Comparison of ENCODE assay signal across 20 cellular contexts in the genomic region with DNA sequence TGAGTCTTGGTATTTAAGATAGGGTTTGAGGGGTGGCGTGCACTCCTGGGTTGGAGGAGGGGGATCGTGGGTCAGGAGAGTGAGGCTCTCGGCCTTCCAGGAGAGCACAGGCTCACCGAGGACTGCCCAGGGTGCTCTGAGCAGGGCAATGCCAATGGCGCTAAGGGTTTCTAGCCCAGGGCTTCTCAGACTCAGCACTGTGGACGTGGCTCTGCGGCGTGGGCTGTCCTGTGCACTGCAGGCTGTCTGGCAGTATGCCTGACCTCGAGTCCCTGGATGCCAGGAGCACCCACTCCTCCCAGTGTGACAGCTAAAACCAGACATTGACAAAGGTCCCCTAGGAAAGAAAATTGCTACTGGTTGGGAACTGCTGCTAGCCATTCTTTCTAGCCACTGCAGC. TPM values are rescaled to one million over a fixed set of nuclear protein-coding genes. Genes with fewer than 3 reads are reported as not detected.
DNase-seq lines count a peak whose midpoint lies in the region; ATAC-seq and TF ChIP-seq lines count a peak whose summit lies in the region.
"Had no signal": no experiment of that assay in that cellular context is flagged by ENCODE, and none has a peak within 500 bp of the region (broad histone marks: within the 10 kb centered on the region; RNA-seq: fewer than 3 reads in every experiment).

No MANE protein-coding gene starts in this region.

- peak overlapping the region; percentile 89 for H3K27ac Mint-ChIP-seq in activated naive CD4-positive, alpha-beta T cell treated with anti-CD3 and anti-CD28 coated beads, Interleukin-2, amount 50 U/mL, for 24 hours
- H3K27ac Mint-ChIP-seq in activated naive CD4-positive, alpha-beta T cell treated with anti-CD3 and anti-CD28 coated beads for 36 hours = no peak overlapping the region
- peak overlapping the region; percentile 57 for H3K27ac Mint-ChIP-seq in activated T-helper 1 cell treated with anti-CD3 and anti-CD28 coated beads, Interleukin-12 subunit alpha, Interleukin-12 subunit beta, Interleukin-2, Interleukin-4 antibody, amounts not matched to agents 30 ng/mL and 10 ng/mL and 1 ng/mL, durations not matched to agents 14 hours and 24 hours and 36 hours
- H3K27ac Mint-ChIP-seq in endodermal cell = peak overlapping the region; percentile 58
- H3K27ac Mint-ChIP-seq: CD8-positive, alpha-beta T cell had no signal

- CTCF ChIA-PET in activated naive CD4-positive, alpha-beta T cell treated with anti-CD3 and anti-CD28 coated beads for 36 hours (lab: Charles Lee) = interaction anchor here (0.5 to 0.6 kb wide), 2 partner anchors 19 to 360 kb away, joined by 3 read pairs; no protein-coding TSS in a partner anchor
- CTCF ChIA-PET in RWPE1 (lab: Yijun Ruan, JAX) = no interaction called here

- H3K9me3 ChIP-seq in endodermal cell (ENCODE audit: control insufficient read depth, low read length) = no peaks in the 10 kb centered on the region
- no peaks in the 10 kb centered on the region for H3K9me3 ChIP-seq in spleen
- H3K9me3 ChIP-seq: BE2C had no signal

- H3K4me3 ChIP-seq in endodermal cell (ENCODE audit: low read length) (no peak overlapping the region), spleen (no peak overlapping the region)

- 95 to 97% methylated on average over 5 to 9 of the region's 9 CpGs for WGBS in endodermal cell (ENCODE audit: insufficient coverage in 1 of 2, insufficient read length in 1 of 2), 2 experiments
- WGBS in spleen, 5 donors = 80 to 98% (median 94%) methylated on average over 1 to 9 of the region's 9 CpGs

- no peak for DNase-seq in activated naive CD4-positive, alpha-beta T cell treated with anti-CD3 and anti-CD28 coated beads for 36 hours
- DNase-seq in activated T-helper 1 cell treated with anti-CD3 and anti-CD28 coated beads, Interleukin-12 subunit alpha, Interleukin-12 subunit beta, Interleukin-2, Interleukin-4 antibody, amounts not matched to agents 30 ng/mL and 10 ng/mL and 1 ng/mL, durations not matched to agents 14 hours and 24 hours and 36 hours (ENCODE audit: low spot score) = no peak
- DNase-seq in endodermal cell = no peak
- peak; percentile 43 for DNase-seq in spleen
- no peak for DNase-seq in RWPE1 (ENCODE audit: low spot score)
- no peak for DNase-seq in dermis blood vessel endothelial cell
- DNase-seq: ACHN; BE2C; CD8-positive, alpha-beta T cell; GF-D8; NCI-H1105; NCI-H1694 treated with DMSO at 0.1 percent for 48 hours; NCI-H69; NK-92 treated with Interleukin-12 subunit alpha and Interleukin-12 subunit beta, amount 100 ng/mL, for 24 hours; OCI-M1; RPMI8226 had no signal

- H3K4me1 Mint-ChIP-seq in activated naive CD4-positive, alpha-beta T cell treated with anti-CD3 and anti-CD28 coated beads, Interleukin-2, amount 50 U/mL, for 24 hours = no peaks in the 10 kb centered on the region
- no peaks in the 10 kb centered on the region for H3K4me1 Mint-ChIP-seq in activated naive CD4-positive, alpha-beta T cell treated with anti-CD3 and anti-CD28 coated beads for 36 hours (ENCODE audit: low read depth)
- peaks cover 14% of the 10 kb centered on the region for H3K4me1 Mint-ChIP-seq in activated T-helper 1 cell treated with anti-CD3 and anti-CD28 coated beads, Interleukin-12 subunit alpha, Interleukin-12 subunit beta, Interleukin-2, Interleukin-4 antibody, amounts not matched to agents 30 ng/mL and 10 ng/mL and 1 ng/mL, durations not matched to agents 14 hours and 24 hours and 36 hours (ENCODE audit: low read depth)
- peaks cover 52% of the 10 kb centered on the region for H3K4me1 Mint-ChIP-seq in endodermal cell

- ATAC-seq in GM21528 (IDR thresholded peaks at IDR 0.05; ENCODE audit: low FRiP score, unreplicated experiment) = no peak
- ATAC-seq: CD8-positive, alpha-beta T cell; HepG2 had no signal

- H3K9ac ChIP-seq in endodermal cell (ENCODE audit: extremely low read depth, low read length, poor library complexity, severe bottlenecking) = no peak overlapping the region
- H3K9ac ChIP-seq: KMS-11 had no signal

- intact Hi-C loops in activated naive CD4-positive, alpha-beta T cell treated with anti-CD3 and anti-CD28 coated beads for 36 hours (cut with micrococcal nuclease) = no loop called here
- intact Hi-C loops in activated T-helper 1 cell treated with anti-CD3 and anti-CD28 coated beads, Interleukin-12 subunit alpha, Interleukin-12 subunit beta, Interleukin-2, Interleukin-4 antibody, amounts not matched to agents 30 ng/mL and 10 ng/mL and 1 ng/mL, durations not matched to agents 14 hours and 24 hours and 36 hours (cut with micrococcal nuclease) = no loop called here
- intact Hi-C loops in spleen (cut with DNase I; ENCODE audit: low total_unique reads) = no loop called here

- no peak overlapping the region for H3K27ac ChIP-seq in endodermal cell (ENCODE audit: low read depth, low read length)
- H3K27ac ChIP-seq in spleen = no peak overlapping the region
- no peak overlapping the region for H3K27ac ChIP-seq in RWPE1
- H3K27ac ChIP-seq: KMS-11 had no signal

- POLR2A ChIA-PET in RWPE1 (lab: Yijun Ruan, JAX; ENCODE audit: low non-redundant PET) = no interaction called here

- H3K36me3 ChIP-seq in endodermal cell (ENCODE audit: control insufficient read depth, insufficient read depth, low read length) = peaks cover 79% of the 10 kb centered on the region
- peaks cover 11 to 100% (median 98%) of the 10 kb centered on the region in 6 donors for H3K36me3 ChIP-seq in spleen

- H3K27me3 Mint-ChIP-seq in activated naive CD4-positive, alpha-beta T cell treated with anti-CD3 and anti-CD28 coated beads, Interleukin-2, amount 50 U/mL, for 24 hours = no peaks in the 10 kb centered on the region
- H3K27me3 Mint-ChIP-seq in activated naive CD4-positive, alpha-beta T cell treated with anti-CD3 and anti-CD28 coated beads for 36 hours (ENCODE audit: low read depth) = no peaks in the 10 kb centered on the region
- H3K27me3 Mint-ChIP-seq in activated T-helper 1 cell treated with anti-CD3 and anti-CD28 coated beads, Interleukin-12 subunit alpha, Interleukin-12 subunit beta, Interleukin-2, Interleukin-4 antibody, amounts not matched to agents 30 ng/mL and 10 ng/mL and 1 ng/mL, durations not matched to agents 14 hours and 24 hours and 36 hours (ENCODE audit: insufficient read depth) = no peaks in the 10 kb centered on the region
- H3K27me3 Mint-ChIP-seq in endodermal cell (ENCODE audit: insufficient read depth) = no peaks in the 10 kb centered on the region

- H3K9me3 Mint-ChIP-seq in activated naive CD4-positive, alpha-beta T cell treated with anti-CD3 and anti-CD28 coated beads, Interleukin-2, amount 50 U/mL, for 24 hours = no peaks in the 10 kb centered on the region
- no peaks in the 10 kb centered on the region for H3K9me3 Mint-ChIP-seq in activated naive CD4-positive, alpha-beta T cell treated with anti-CD3 and anti-CD28 coated beads for 36 hours
- H3K9me3 Mint-ChIP-seq in activated T-helper 1 cell treated with anti-CD3 and anti-CD28 coated beads, Interleukin-12 subunit alpha, Interleukin-12 subunit beta, Interleukin-2, Interleukin-4 antibody, amounts not matched to agents 30 ng/mL and 10 ng/mL and 1 ng/mL, durations not matched to agents 14 hours and 24 hours and 36 hours = no peaks in the 10 kb centered on the region
- no peaks in the 10 kb centered on the region for H3K9me3 Mint-ChIP-seq in endodermal cell
- H3K9me3 Mint-ChIP-seq: CD8-positive, alpha-beta T cell had no signal

- H3K4me3 Mint-ChIP-seq in activated naive CD4-positive, alpha-beta T cell treated with anti-CD3 and anti-CD28 coated beads, Interleukin-2, amount 50 U/mL, for 24 hours = no peak overlapping the region
- H3K4me3 Mint-ChIP-seq in activated naive CD4-positive, alpha-beta T cell treated with anti-CD3 and anti-CD28 coated beads for 36 hours = no peak overlapping the region
- no peak overlapping the region for H3K4me3 Mint-ChIP-seq in activated T-helper 1 cell treated with anti-CD3 and anti-CD28 coated beads, Interleukin-12 subunit alpha, Interleukin-12 subunit beta, Interleukin-2, Interleukin-4 antibody, amounts not matched to agents 30 ng/mL and 10 ng/mL and 1 ng/mL, durations not matched to agents 14 hours and 24 hours and 36 hours
- H3K4me3 Mint-ChIP-seq in endodermal cell = no peak overlapping the region
- H3K4me3 Mint-ChIP-seq: CD8-positive, alpha-beta T cell had no signal

- no peaks in the 10 kb centered on the region for H3K27me3 ChIP-seq in endodermal cell (ENCODE audit: control insufficient read depth, insufficient read depth, low read length, poor library complexity, severe bottlenecking)
- H3K27me3 ChIP-seq in spleen (replicated peaks in 1 of 7) = no peaks in the 10 kb centered on the region
- H3K27me3 ChIP-seq: BE2C had no signal

- H3K4me1 ChIP-seq in endodermal cell (ENCODE audit: control insufficient read depth, insufficient read depth, low read length) = peaks cover 16% of the 10 kb centered on the region
- H3K4me1 ChIP-seq in spleen = peaks cover 0 to 10% (median 0%) of the 10 kb centered on the region in 6 donors
- H3K4me1 ChIP-seq: BE2C had no signal

- TF ChIP-seq CTCF in endodermal cell (conservative IDR thresholded peaks at IDR 0.05) (no peak), spleen (IDR thresholded peaks at IDR 0.05 in 8 of 11, conservative IDR thresholded peaks at IDR 0.05 in 3 of 11) (no peak), RWPE1 (conservative IDR thresholded peaks at IDR 0.05; ENCODE audit: low read depth) (no peak)

- no peak for TF ChIP-seq POLR2A in spleen (IDR thresholded peaks at IDR 0.05)

- peaks cover 23% of the 10 kb centered on the region for H3K36me3 Mint-ChIP-seq in activated naive CD4-positive, alpha-beta T cell treated with anti-CD3 and anti-CD28 coated beads, Interleukin-2, amount 50 U/mL, for 24 hours
- peaks cover 57% of the 10 kb centered on the region for H3K36me3 Mint-ChIP-seq in activated naive CD4-positive, alpha-beta T cell treated with anti-CD3 and anti-CD28 coated beads for 36 hours (ENCODE audit: low read depth)
- peaks cover 71% of the 10 kb centered on the region for H3K36me3 Mint-ChIP-seq in activated T-helper 1 cell treated with anti-CD3 and anti-CD28 coated beads, Interleukin-12 subunit alpha, Interleukin-12 subunit beta, Interleukin-2, Interleukin-4 antibody, amounts not matched to agents 30 ng/mL and 10 ng/mL and 1 ng/mL, durations not matched to agents 14 hours and 24 hours and 36 hours (ENCODE audit: low read depth)
- peaks cover 85% of the 10 kb centered on the region for H3K36me3 Mint-ChIP-seq in endodermal cell (ENCODE audit: low read depth)

RNA-seq across cellular contexts. Expression of gene ENDOV, which starts 37.2 kb away (rescaled TPM):
- total RNA-seq in activated naive CD4-positive, alpha-beta T cell treated with anti-CD3 and anti-CD28 coated beads for 36 hours = 10 to 100 TPM in 1 of 2 experiments, 1 to 10 TPM in 1; 9.0 to 11.7 TPM
- 15.6 and 16.9 TPM in 2 replicates for total RNA-seq in activated T-helper 1 cell treated with anti-CD3 and anti-CD28 coated beads, Interleukin-12 subunit alpha, Interleukin-12 subunit beta, Interleukin-2, Interleukin-4 antibody, amounts not matched to agents 30 ng/mL and 10 ng/mL and 1 ng/mL, durations not matched to agents 14 hours and 24 hours and 36 hours
- total RNA-seq in endodermal cell = 10 to 100 TPM; 38.8 to 47.1 TPM
- 33.2 TPM for polyA plus RNA-seq in endodermal cell (2013, experiment 1 of 2)
- polyA plus RNA-seq in endodermal cell (2013, experiment 2 of 2) = 32.9 TPM
- total RNA-seq in spleen = 10 to 100 TPM; 20.3 to 47.4 (median 29.0) TPM
- 10 to 100 TPM in 2 of 3 donors, 1 to 10 TPM in 1; 9.7 to 22.2 (median 18.9) TPM for polyA plus RNA-seq in spleen
- total RNA-seq in dermis blood vessel endothelial cell = 19.5 and 27.6 TPM in 2 replicates
